Comparison of ENCODE assay signal across 24 cellular contexts in genomic region chr19:11651062-11651461, GRCh38.
"Had no signal": no experiment of that assay in that cellular context is flagged by ENCODE, and none has a peak within 500 bp of the region (broad histone marks: within the 10 kb centered on the region; RNA-seq: fewer than 3 reads in every experiment).

No MANE protein-coding gene starts in this region.

- H3K9ac ChIP-seq: neural progenitor cell, parathyroid adenoma had no signal

- H3K4me3 ChIP-seq: neural progenitor cell, ovary, psoas muscle, right lobe of liver, sigmoid colon, stomach, thoracic aorta, thyroid gland, tibial nerve, upper lobe of left lung, vagina had no signal

- H3K9me3 ChIP-seq: thyroid gland had no signal

- H3K4me2 ChIP-seq: neural progenitor cell had no signal

- H2AFZ ChIP-seq: neural progenitor cell, parathyroid adenoma had no signal

- H3K4me1 ChIP-seq: neural progenitor cell, parathyroid adenoma, psoas muscle, right lobe of liver, sigmoid colon, stomach, thyroid gland, tibial nerve, upper lobe of left lung, vagina had no signal

- H3K27ac ChIP-seq: neural progenitor cell, ovary, parathyroid adenoma, psoas muscle, right lobe of liver, sigmoid colon, stomach, thoracic aorta, thyroid gland, tibial nerve, upper lobe of left lung, vagina had no signal

- DNase-seq: occipital lobe; ovary; posterior cingulate gyrus; psoas muscle; right cardiac atrium; right lobe of liver; sigmoid colon; small intestine; stimulated activated CD4-positive, alpha-beta T cell treated with anti-CD3 and anti-CD28 coated beads, Interleukin-15, amount 100 ng/mL, for 24 hours; stimulated activated CD4-positive, alpha-beta T cell treated with anti-CD3 and anti-CD28 coated beads, Interleukin-2, amount 100 ng/mL, for 24 hours; stimulated activated CD4-positive, alpha-beta T cell treated with anti-CD3 and anti-CD28 coated beads, Interleukin-2, amount 100 ng/mL, for 48 hours; stimulated activated CD4-positive, alpha-beta T cell treated with anti-CD3 and anti-CD28 coated beads, Interleukin-4, amount 100 ng/mL, for 24 hours; stimulated activated naive B cell treated with anti-CD40 and anti-IgM and Interleukin-4, amounts not matched to agents 10 μg/mL and 1 μg/mL and 100 μg/mL, for 72 hours; stimulated activated naive CD4-positive, alpha-beta T cell treated with Interleukin-2 at 50 U/mL for 16 hours; stomach; thyroid gland; trophoblast cell; upper lobe of left lung had no signal

- H3K36me3 ChIP-seq: ovary, sigmoid colon, thoracic aorta, thyroid gland had no signal

- H3K27me3 ChIP-seq: neural progenitor cell, ovary, right lobe of liver, sigmoid colon, stomach, thyroid gland, tibial nerve, upper lobe of left lung, vagina had no signal

- H3K79me2 ChIP-seq: parathyroid adenoma had no signal

- FAIRE-seq: small intestine, urothelium cell line had no signal
